In the genomic region with DNA sequence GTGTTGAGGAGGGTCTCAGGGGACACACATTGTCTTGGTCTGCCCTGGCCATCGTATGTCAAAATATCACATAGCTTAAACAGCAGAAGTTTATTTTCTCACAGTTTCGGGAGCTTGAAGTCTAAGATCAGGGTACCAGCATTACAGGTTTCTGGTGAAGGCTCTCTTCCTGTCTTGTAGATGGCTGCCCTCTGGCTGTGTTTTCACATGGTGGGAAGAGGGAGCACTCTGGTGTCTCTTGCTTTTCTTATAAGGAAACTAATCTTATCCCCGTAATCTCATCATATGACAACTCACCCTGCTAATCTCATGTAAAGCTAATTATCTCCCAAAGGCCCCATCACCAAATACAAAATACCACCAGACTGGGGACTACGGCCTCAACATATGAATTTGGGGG, we compare ENCODE assay signal across 23 cellular contexts.
"Had no signal": no experiment of that assay in that cellular context is flagged by ENCODE, and none has a peak within 500 bp of the region (broad histone marks: within the 10 kb centered on the region; RNA-seq: fewer than 3 reads in every experiment).

No MANE protein-coding gene starts in this region.

- H3K27ac Mint-ChIP-seq: T-cell; T-helper 1 cell treated with Interleukin-12 subunit alpha and Interleukin-12 subunit beta and Interleukin-4 antibody, amounts not matched to agents 30 μg/mL and 1 μg/mL, for 36 hours had no signal

- H3K9me2 ChIP-seq: SK-N-SH had no signal

- H3K4me3 Mint-ChIP-seq: IgD-negative memory B cell; T-cell; T-helper 1 cell treated with Interleukin-12 subunit alpha and Interleukin-12 subunit beta and Interleukin-4 antibody, amounts not matched to agents 30 μg/mL and 1 μg/mL, for 36 hours had no signal

- H3K4me3 ChIP-seq: K562 had no signal

- H3K36me3 Mint-ChIP-seq: IgD-negative memory B cell, T-cell had no signal

- H3K9me3 ChIP-seq: SK-N-SH had no signal

- H3K27me3 Mint-ChIP-seq: IgD-negative memory B cell had no signal

- H3K4me2 ChIP-seq: KMS-11, SK-N-SH had no signal

- H3K9ac ChIP-seq: KMS-11, SK-N-SH had no signal

- H3K27ac ChIP-seq: HL-60, KMS-11, RWPE1 had no signal

- DNase-seq: Kasumi-1, MM.1S, NCI-H1105, NCI-H1417, NCI-H1436 treated with DMSO at 0.1 percent for 48 hours, NCI-H1694, NCI-H187 treated with DMSO at 0.1 percent for 48 hours, NCI-H2029 treated with DMSO at 0.1 percent for 48 hours, NCI-H2171 treated with DMSO at 0.1 percent for 48 hours, NCI-H345, NCI-H446 treated with DMSO at 0.1 percent for 48 hours, NCI-H510A treated with DMSO at 0.1 percent for 48 hours, PC-3, SHP77, SK-N-SH, SW 1271, T-cell had no signal

- H3K9me3 Mint-ChIP-seq: T-cell; T-helper 1 cell treated with Interleukin-12 subunit alpha and Interleukin-12 subunit beta and Interleukin-4 antibody, amounts not matched to agents 30 μg/mL and 1 μg/mL, for 36 hours had no signal

- H3K4me1 Mint-ChIP-seq: IgD-negative memory B cell, T-cell had no signal
